In the genomic region with DNA sequence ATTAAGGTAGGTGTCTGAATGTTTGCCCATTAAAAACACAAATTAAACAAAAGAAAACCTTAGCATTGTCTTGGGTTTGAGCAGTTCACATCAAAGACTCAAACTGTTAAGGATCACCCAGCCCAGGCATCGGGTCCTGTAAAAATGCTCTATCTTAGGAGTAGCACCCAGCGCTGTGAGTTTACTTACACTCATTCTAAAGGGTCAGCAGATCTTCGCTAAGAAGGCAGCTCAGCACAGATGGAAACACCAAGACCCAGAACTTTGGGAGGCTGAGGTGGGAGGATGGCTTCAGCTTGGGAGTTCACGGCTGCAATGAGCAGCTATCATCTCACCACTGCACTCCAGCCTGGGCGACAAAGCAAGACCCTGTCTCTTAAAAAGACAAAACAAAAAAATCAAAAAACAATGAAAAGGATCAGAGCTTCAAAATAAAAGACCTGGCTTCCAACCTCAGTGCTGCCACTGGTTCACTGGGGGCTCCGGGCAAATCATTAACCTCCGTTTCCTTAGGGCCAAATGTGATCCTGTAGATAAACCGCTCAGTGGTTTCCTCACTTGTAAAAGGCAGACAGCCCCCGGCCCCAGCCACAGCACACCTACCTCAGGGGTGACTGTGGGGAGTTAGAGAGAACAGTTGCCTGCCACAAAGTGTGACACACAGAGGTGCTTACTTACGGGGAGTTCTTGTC, we compare ENCODE assay signal across 12 cellular contexts. TPM values are rescaled to one million over a fixed set of nuclear protein-coding genes. Genes with fewer than 3 reads are reported as not detected.
DNase-seq lines count a peak whose midpoint lies in the region; ATAC-seq, FAIRE-seq and TF ChIP-seq lines count a peak whose summit lies in the region.
"Had no signal": no experiment of that assay in that cellular context is flagged by ENCODE, and none has a peak within 500 bp of the region (broad histone marks: within the 10 kb centered on the region; RNA-seq: fewer than 3 reads in every experiment).

No MANE protein-coding gene starts in this region.

- no peak overlapping the region for H2BK12ac ChIP-seq in H9 (ENCODE audit: insufficient read length, low read depth, low read length)

- POLR2A ChIA-PET in K562 (lab: Yijun Ruan, JAX), result interaction anchor here (0.7 to 2.8 kb wide), 5 partner anchors 11 to 348 kb away, joined by 3 to 14 read pairs (median 3); a partner anchor contains a TSS

- H3K18ac ChIP-seq in H9 (ENCODE audit: insufficient read length, low read depth, low read length), result no peak overlapping the region

- H4K5ac ChIP-seq in H9 (ENCODE audit: insufficient read length, low read depth, low read length), result no peak overlapping the region

- H4K20me1 ChIP-seq in H9 (ENCODE audit: control insufficient read depth, insufficient read depth, insufficient read length) (no peaks in the 10 kb centered on the region), K562 (replicated peaks; ENCODE audit: control insufficient read depth, insufficient read depth, low read length) (peaks cover 20% of the 10 kb centered on the region)

- FAIRE-seq in K562 (lab: Jason Lieb, UNC), result no peak

- CTCF ChIA-PET in K562 (lab: Yijun Ruan, JAX; ENCODE audit: low intra/inter-chr PET ratio), result no interaction called here

- ATAC-seq in K562 (peak; percentile 17; the same call in 1 of the 3 replicates), HG02759 (IDR thresholded peaks at IDR 0.05; ENCODE audit: unreplicated experiment) (no peak), HG03108 (IDR thresholded peaks at IDR 0.05; ENCODE audit: unreplicated experiment) (no peak)

- peak overlapping the region in 2 of 3 experiments; percentile 34 to 48; a peak in 3 of 7 replicates for H3K27ac Mint-ChIP-seq in H9
- H3K27ac Mint-ChIP-seq in T-helper 2 cell treated with Interferon-gamma antibody and Interleukin-4, amounts not matched to agents 5 μg/mL and 100 μg/mL, for 36 hours, result peak overlapping the region; percentile 75
- H3K27ac Mint-ChIP-seq in progenitor cell of endocrine pancreas, result peak overlapping the region; percentile 91

- H3K36me3 ChIP-seq in K562 (ENCODE audit: control insufficient read depth, insufficient read depth, low read length), result peaks cover 97% of the 10 kb centered on the region

- H3K27me3 ChIP-seq in H9 (ENCODE audit: insufficient read depth, low read length) (no peaks in the 10 kb centered on the region), K562 (ENCODE audit: control insufficient read depth in 2 of 2, insufficient read depth in 2 of 2, low read length in 2 of 2) (no peaks in the 10 kb centered on the region)
- H3K27me3 ChIP-seq: SJSA1 had no signal

- H3T11ph ChIP-seq in H9 (ENCODE audit: low read length), result no peak overlapping the region

- H3K4me2 ChIP-seq in H9 (ENCODE audit: insufficient read depth, insufficient read length, low read length) (no peak overlapping the region), K562 (ENCODE audit: insufficient read depth, low read length) (no peak overlapping the region)

- H2AFZ ChIP-seq in H9 (ENCODE audit: low read length), result no peak overlapping the region
- H2AFZ ChIP-seq in K562 (ENCODE audit: low read depth, low read length), result no peak overlapping the region

- TF ChIP-seq EP300 in K562 (IDR thresholded peaks at IDR 0.05; ENCODE audit: low read length), result no peak

- in situ Hi-C loops in K562 (cut with MboI), result no loop called here

- H3K23ac ChIP-seq in H9 (ENCODE audit: insufficient read length, low read depth, low read length), result no peak overlapping the region

- H3K79me1 ChIP-seq in H9 (ENCODE audit: insufficient read depth, low read depth, low read length, poor library complexity, severe bottlenecking), result no peaks in the 10 kb centered on the region

- no peak overlapping the region for H4K8ac ChIP-seq in H9 (replicated peaks; ENCODE audit: insufficient read length, low read depth, low read length)

- no peak overlapping the region for H3K14ac ChIP-seq in H9 (ENCODE audit: insufficient read depth, low read length)

- no peak overlapping the region for H2BK120ac ChIP-seq in H9 (ENCODE audit: low read depth, low read length, poor library complexity, severe bottlenecking)

- H3K36me3 Mint-ChIP-seq in H9 (ENCODE audit: insufficient read depth in 1 of 3, low read depth in 3 of 3) (peaks cover 49 to 93% (median 88%) of the 10 kb centered on the region in 3 experiments; a peak in 6 of 7 replicates), progenitor cell of endocrine pancreas (ENCODE audit: insufficient read depth) (peaks cover 47% of the 10 kb centered on the region)
- peaks cover 78% of the 10 kb centered on the region for H3K36me3 Mint-ChIP-seq in T-helper 2 cell treated with Interferon-gamma antibody and Interleukin-4, amounts not matched to agents 5 μg/mL and 100 μg/mL, for 36 hours (ENCODE audit: low read depth)

- H3K4me3 Mint-ChIP-seq in H9 (no peak overlapping the region), progenitor cell of endocrine pancreas (ENCODE audit: low read depth) (peak overlapping the region; percentile 45)
- peak overlapping the region; percentile 36 for H3K4me3 Mint-ChIP-seq in T-helper 2 cell treated with Interferon-gamma antibody and Interleukin-4, amounts not matched to agents 5 μg/mL and 100 μg/mL, for 36 hours

- H3K4me1 Mint-ChIP-seq in H9 (no peaks in the 10 kb centered on the region), progenitor cell of endocrine pancreas (ENCODE audit: low read depth) (peaks cover 34% of the 10 kb centered on the region)
- H3K4me1 Mint-ChIP-seq in T-helper 2 cell treated with Interferon-gamma antibody and Interleukin-4, amounts not matched to agents 5 μg/mL and 100 μg/mL, for 36 hours (ENCODE audit: low read depth), result peaks cover 18% of the 10 kb centered on the region

- H3K27ac ChIP-seq in H9 (ENCODE audit: insufficient read length, low read depth, low read length) (no peak overlapping the region), K562 (ENCODE audit: extremely low read depth, low read depth, low read length) (no peak overlapping the region)
- H3K27ac ChIP-seq: SJSA1 had no signal

- H3K23me2 ChIP-seq in H9 (ENCODE audit: insufficient read length, low read depth, low read length, poor library complexity, severe bottlenecking), result no peaks in the 10 kb centered on the region

- H2BK15ac ChIP-seq in H9 (ENCODE audit: low read depth, low read length), result no peak overlapping the region

- H3K9me1 ChIP-seq in K562 (ENCODE audit: control insufficient read depth, insufficient read depth, low read length), result peaks cover 4% of the 10 kb centered on the region

- intact Hi-C loops in K562 (cut with micrococcal nuclease), result no loop called here

- H3K9me3 ChIP-seq in H9 (ENCODE audit: control insufficient read depth, low read depth, low read length) (no peaks in the 10 kb centered on the region), K562 (replicated peaks; ENCODE audit: control insufficient read depth, insufficient read depth, low read depth, low read length) (no peaks in the 10 kb centered on the region; the same call in 1 of the 2 replicates)
- H3K9me3 ChIP-seq: SJSA1 had no signal

- H3K9ac ChIP-seq in H9 (ENCODE audit: extremely low read depth, insufficient read length, low read length) (no peak overlapping the region), K562 (ENCODE audit: insufficient read depth in 1 of 2, low read depth in 2 of 2, low read length in 2 of 2) (no peak overlapping the region)

- H2AK5ac ChIP-seq in H9 (ENCODE audit: insufficient read length, low read length), result no peak overlapping the region

- no peaks in the 10 kb centered on the region for H3K27me3 Mint-ChIP-seq in H9 (ENCODE audit: low read depth)
- no peaks in the 10 kb centered on the region for H3K27me3 Mint-ChIP-seq in T-helper 2 cell treated with Interferon-gamma antibody and Interleukin-4, amounts not matched to agents 5 μg/mL and 100 μg/mL, for 36 hours (ENCODE audit: low read depth)
- H3K27me3 Mint-ChIP-seq in progenitor cell of endocrine pancreas, result no peaks in the 10 kb centered on the region

- no peaks in the 10 kb centered on the region for H3K9me3 Mint-ChIP-seq in H9
- no peaks in the 10 kb centered on the region for H3K9me3 Mint-ChIP-seq in T-helper 2 cell treated with Interferon-gamma antibody and Interleukin-4, amounts not matched to agents 5 μg/mL and 100 μg/mL, for 36 hours
- H3K9me3 Mint-ChIP-seq in progenitor cell of endocrine pancreas (ENCODE audit: low read depth), result no peaks in the 10 kb centered on the region

- no peak overlapping the region for H3K4ac ChIP-seq in H9 (ENCODE audit: low read depth, low read length)

- H3K56ac ChIP-seq in H9 (ENCODE audit: insufficient read length, low read depth, low read length), result no peak overlapping the region

- no peak overlapping the region for H2BK5ac ChIP-seq in H9 (ENCODE audit: insufficient read length, low read length)

- no TSS peak for BruUV-seq in K562 (replicated peaks; lab: Mats Ljungman, UMichigan)

- H3K79me2 ChIP-seq in H9 (ENCODE audit: insufficient read depth, low read length) (no peaks in the 10 kb centered on the region), K562 (ENCODE audit: control insufficient read depth, insufficient read depth, low read length) (no peaks in the 10 kb centered on the region)

- no peak overlapping the region for H2BK20ac ChIP-seq in H9 (ENCODE audit: low read depth, low read length, poor library complexity, severe bottlenecking)

- DNase-seq in H9 (no peak), K562 (ENCODE audit: extremely low read depth in 1 of 4, low spot score in 3 of 4) (no peak), progenitor cell of endocrine pancreas (ENCODE audit: low spot score, unreplicated experiment) (no peak), LoVo (ENCODE audit: low spot score) (no peak)
- peak; percentile 21 for DNase-seq in T-helper 2 cell treated with Interferon-gamma antibody and Interleukin-4, amounts not matched to agents 5 μg/mL and 100 μg/mL, for 36 hours (ENCODE audit: low spot score)
- DNase-seq: DND-41, NCI-H446 treated with DMSO at 0.1 percent for 48 hours, trophoblast cell had no signal

- H4K91ac ChIP-seq in H9 (ENCODE audit: insufficient read length, low read depth, low read length), result no peak overlapping the region

- no peak overlapping the region for H3K4me3 ChIP-seq in K562
- H3K4me3 ChIP-seq: SJSA1 had no signal

- TF ChIP-seq POLR2A in K562 (conservative IDR thresholded peaks at IDR 0.05), result no peak

- TF ChIP-seq CTCF in H9 (conservative IDR thresholded peaks at IDR 0.05) (no peak), K562 (IDR thresholded peaks at IDR 0.05 in 2 of 3, conservative IDR thresholded peaks at IDR 0.05 in 1 of 3; ENCODE audit: insufficient read depth in 2 of 3, low read depth in 1 of 3, low read length in 3 of 3) (no peak), progenitor cell of endocrine pancreas (IDR thresholded peaks at IDR 0.05; ENCODE audit: unreplicated experiment) (no peak)

- no CpG with 5 or more reads among the region's 10 CpGs for WGBS in H9 (ENCODE audit: extremely low coverage, insufficient read length, low lambda C conversion rate)
- WGBS in K562 (ENCODE audit: insufficient coverage, low coverage, missing lambda C conversion rate), result 81% methylated on average over 10 of the region's 10 CpGs

- no peak for TF ChIP-seq RAD21 in K562 (CRISPR knock-in tag; conservative IDR thresholded peaks at IDR 0.05 in 1 of 2, IDR thresholded peaks at IDR 0.05 in 1 of 2)

- H3K4me1 ChIP-seq in H9 (ENCODE audit: insufficient read depth, low read length), result no peaks in the 10 kb centered on the region
- H3K4me1 ChIP-seq in K562 (replicated peaks in 1 of 2; ENCODE audit: control insufficient read depth in 2 of 2, insufficient read depth in 2 of 2, low read length in 2 of 2), result peaks cover 3 to 8% of the 10 kb centered on the region in 2 experiments; a peak in 3 of 5 replicates

RNA-seq across cellular contexts. Expression of a gene that starts 11.1 kb away (rescaled TPM):
- total RNA-seq in H9 (2021) (23.2 and 26.5 TPM in 2 replicates), K562 (2014; rRNA removed) (10.8 and 16.6 TPM in 2 replicates), K562 (2014; rRNA removed; fragmentation: Illumina TruSeq; extraction: Trizol) (12.3 and 14.0 TPM in 2 replicates), K562 (2015; rRNA removed; fragmentation: Illumina TruSeq; extraction: Trizol) (13.8 and 18.5 TPM in 2 replicates), K562 (2021) (23.9 and 26.8 TPM in 2 replicates), progenitor cell of endocrine pancreas (50.5 and 54.5 TPM in 2 replicates)
- total RNA-seq in K562 (2011; cell fraction: chromatin; rRNA removed; ENCODE audit: low replicate concordance), result 66.6 and 89.3 TPM in 2 replicates
- 46.7 and 60.0 TPM in 2 replicates for total RNA-seq in K562 (2011; cell fraction: nucleolus; rRNA removed)
- 49.8 and 61.1 TPM in 2 replicates for total RNA-seq in K562 (2011; cell fraction: nucleoplasm; rRNA removed)
- polyA plus RNA-seq in K562 (2011; rRNA removed) (16.2 and 22.8 TPM in 2 replicates), K562 (2014; fragmentation: Illumina TruSeq; extraction: Trizol) (19.6 and 28.3 TPM in 2 replicates), K562 (2014; fragmentation: Nextera tagmentation; extraction: Ambion mirVana) (1 to 10 TPM; 9.5 to 9.9 TPM), K562 (2014; rRNA removed) (12.9 and 13.9 TPM in 2 replicates)
- polyA plus RNA-seq in K562 (2011; cell fraction: cytosol; rRNA removed), result 13.1 and 18.9 TPM in 2 replicates
- polyA plus RNA-seq in K562 (2011; cell fraction: nucleus; rRNA removed), result 55.2 and 65.8 TPM in 2 replicates
- 23.6 and 25.0 TPM in 2 replicates for polyA plus RNA-seq in K562 (2012)
- polyA minus RNA-seq in K562 (2011; rRNA and poly(A)+ RNA removed), result 20.6 and 23.9 TPM in 2 replicates
- polyA minus RNA-seq in K562 (2011; cell fraction: cytosol; rRNA and poly(A)+ RNA removed), result 15.8 and 17.8 TPM in 2 replicates
- polyA minus RNA-seq in K562 (2011; cell fraction: nucleus; rRNA and poly(A)+ RNA removed), result 42.4 and 45.0 TPM in 2 replicates

RNA-seq across cellular contexts. Expression of a gene that starts 39.1 kb away (rescaled TPM):
- 2.0 TPM in 2 replicates for total RNA-seq in H9 (2021)
- not detected in 2 replicates for total RNA-seq in K562 (2011; cell fraction: chromatin; rRNA removed; ENCODE audit: low replicate concordance)
- total RNA-seq in K562 (2011; cell fraction: nucleolus; rRNA removed), result not detected in 2 replicates
- not detected in 2 replicates for total RNA-seq in K562 (2011; cell fraction: nucleoplasm; rRNA removed)
- total RNA-seq in K562 (2014; rRNA removed), result not detected in 2 replicates
- not detected in 2 replicates for total RNA-seq in K562 (2014; rRNA removed; fragmentation: Illumina TruSeq; extraction: Trizol)
- not detected in 2 replicates for total RNA-seq in K562 (2015; rRNA removed; fragmentation: Illumina TruSeq; extraction: Trizol)
- total RNA-seq in K562 (2021), result not detected in 2 replicates
- not detected in 2 replicates for polyA plus RNA-seq in K562 (2011; rRNA removed)
- not detected in 2 replicates for polyA plus RNA-seq in K562 (2011; cell fraction: cytosol; rRNA removed)
- polyA plus RNA-seq in K562 (2011; cell fraction: nucleus; rRNA removed), result not detected in 2 replicates
- polyA plus RNA-seq in K562 (2012), result 0.04 TPM in 2 replicates
- polyA plus RNA-seq in K562 (2014; fragmentation: Illumina TruSeq; extraction: Trizol), result not detected in 2 replicates
- polyA plus RNA-seq in K562 (2014; fragmentation: Nextera tagmentation; extraction: Ambion mirVana), result under 1 TPM in 1 of 2 experiments, not detected in 1; 0.03 TPM
- polyA plus RNA-seq in K562 (2014; rRNA removed), result not detected in 2 replicates
- not detected in 2 replicates for polyA minus RNA-seq in K562 (2011; rRNA and poly(A)+ RNA removed)
- polyA minus RNA-seq in K562 (2011; cell fraction: cytosol; rRNA and poly(A)+ RNA removed), result not detected in 2 replicates
- polyA minus RNA-seq in K562 (2011; cell fraction: nucleus; rRNA and poly(A)+ RNA removed), result not detected in 2 replicates
- total RNA-seq in progenitor cell of endocrine pancreas, result 2.6 TPM in 2 replicates

RNA-seq across cellular contexts. Expression of a gene that starts 57.7 kb away (rescaled TPM):
- not detected in 2 replicates for total RNA-seq in H9 (2021)
- not detected in 2 replicates for total RNA-seq in K562 (2011; cell fraction: chromatin; rRNA removed; ENCODE audit: low replicate concordance)
- total RNA-seq in K562 (2011; cell fraction: nucleolus; rRNA removed), result not detected in 2 replicates
- total RNA-seq in K562 (2011; cell fraction: nucleoplasm; rRNA removed), result not detected in 2 replicates
- total RNA-seq in K562 (2014; rRNA removed), result not detected in 2 replicates
- total RNA-seq in K562 (2014; rRNA removed; fragmentation: Illumina TruSeq; extraction: Trizol), result not detected in 2 replicates
- total RNA-seq in K562 (2015; rRNA removed; fragmentation: Illumina TruSeq; extraction: Trizol), result not detected in 2 replicates
- total RNA-seq in K562 (2021), result not detected in 2 replicates
- not detected in 2 replicates for polyA plus RNA-seq in K562 (2011; rRNA removed)
- polyA plus RNA-seq in K562 (2011; cell fraction: cytosol; rRNA removed), result not detected in 2 replicates
- polyA plus RNA-seq in K562 (2011; cell fraction: nucleus; rRNA removed), result 0.08 TPM in 1 of 2 replicates, not detected in the other
- not detected in 2 replicates for polyA plus RNA-seq in K562 (2012)
- polyA plus RNA-seq in K562 (2014; fragmentation: Illumina TruSeq; extraction: Trizol), result not detected in 2 replicates
- not detected for polyA plus RNA-seq in K562 (2014; fragmentation: Nextera tagmentation; extraction: Ambion mirVana)
- polyA plus RNA-seq in K562 (2014; rRNA removed), result not detected in 2 replicates
- not detected in 2 replicates for polyA minus RNA-seq in K562 (2011; rRNA and poly(A)+ RNA removed)
- not detected in 2 replicates for polyA minus RNA-seq in K562 (2011; cell fraction: cytosol; rRNA and poly(A)+ RNA removed)
- not detected in 2 replicates for polyA minus RNA-seq in K562 (2011; cell fraction: nucleus; rRNA and poly(A)+ RNA removed)
- 0.33 TPM in 1 of 2 replicates, not detected in the other for total RNA-seq in progenitor cell of endocrine pancreas
- polyA plus RNA-seq: neural cell had no signal

Comparison
In these comparisons a context has a peak if more than half of its experiments do, and no peak if none do; other contexts are left out.
1. H3K27ac Mint-ChIP-seq: peak in every context shown above with its lines; median percentile 91 in progenitor cell of endocrine pancreas; 75 in T-helper 2 cell treated with Interferon-gamma antibody and Interleukin-4, amounts not matched to agents 5 μg/mL and 100 μg/mL, for 36 hours; 41 in H9.
2. H3K4me3 Mint-ChIP-seq: peak in T-helper 2 cell treated with Interferon-gamma antibody and Interleukin-4, amounts not matched to agents 5 μg/mL and 100 μg/mL, for 36 hours (single experiment) and progenitor cell of endocrine pancreas (single experiment); none in H9 (0 of 2).